12 cellular contexts compared by ENCODE assay signal in genomic region chr19:10895920-10896319, GRCh38. TPM values are rescaled to one million over a fixed set of nuclear protein-coding genes. Genes with fewer than 3 reads are reported as not detected.
A peak's percentile ranks its signal among the peaks of the same experiment; 100 is the strongest.
DNase-seq lines count a peak whose midpoint lies in the region; ATAC-seq and TF ChIP-seq lines count a peak whose summit lies in the region.
"Had no signal": no experiment of that assay in that cellular context is flagged by ENCODE, and none has a peak within 500 bp of the region (broad histone marks: within the 10 kb centered on the region; RNA-seq: fewer than 3 reads in every experiment).

No MANE protein-coding gene starts in this region.

- no peaks in the 10 kb centered on the region for H3K36me3 ChIP-seq in cardiac muscle cell
- H3K36me3 ChIP-seq in heart right ventricle = no peaks in the 10 kb centered on the region
- H3K36me3 ChIP-seq in suprapubic skin = no peaks in the 10 kb centered on the region
- H3K36me3 ChIP-seq: transverse colon had no signal

- H3K9me3 ChIP-seq in cardiac muscle cell (ENCODE audit: low read depth) = no peaks in the 10 kb centered on the region
- no peaks in the 10 kb centered on the region for H3K9me3 ChIP-seq in heart right ventricle
- no peaks in the 10 kb centered on the region for H3K9me3 ChIP-seq in suprapubic skin
- H3K9me3 ChIP-seq: transverse colon had no signal

- WGBS in heart right ventricle, 2 donors = 80 to 82% methylated on average over 12 of the region's 12 CpGs
- WGBS in suprapubic skin = 93% methylated on average over 7 of the region's 12 CpGs

- DNase-seq in cardiac muscle cell (ENCODE audit: low read depth in 1 of 2, low spot score in 1 of 2) = no peak
- no peak for DNase-seq in heart right ventricle
- DNase-seq in fibroblast of villous mesenchyme (ENCODE audit: low read depth) = no peak
- no peak for DNase-seq in suprapubic skin (ENCODE audit: low spot score in 2 of 2)
- no peak for DNase-seq in NAMALWA (ENCODE audit: low spot score)
- no peak for DNase-seq in CD1c-positive myeloid dendritic cell (ENCODE audit: extremely low spot score)
- DNase-seq: NCI-H1048; NCI-H226; PC-9; stimulated activated CD4-positive, alpha-beta T cell treated with anti-CD3 and anti-CD28 coated beads, Interleukin-1b, Interleukin-23, amount 100 ng/mL, for 48 hours; SW 1271; transverse colon had no signal

- no peak for ATAC-seq in heart right ventricle

- H3K27me3 ChIP-seq in cardiac muscle cell (no peaks in the 10 kb centered on the region), heart right ventricle (no peaks in the 10 kb centered on the region), suprapubic skin (no peaks in the 10 kb centered on the region)
- H3K27me3 ChIP-seq: transverse colon had no signal

- TF ChIP-seq EP300 in suprapubic skin (IDR thresholded peaks at IDR 0.05) = no peak

- H3K27ac ChIP-seq in cardiac muscle cell (no peak overlapping the region), heart right ventricle (no peak overlapping the region), suprapubic skin (no peak overlapping the region)
- H3K27ac ChIP-seq: PC-9 had no signal

- intact Hi-C loops in heart right ventricle (cut with DNase I) = no loop called here

- TF ChIP-seq POLR2A in suprapubic skin (IDR thresholded peaks at IDR 0.05) = no peak

- H3K4me3 ChIP-seq in cardiac muscle cell = no peak overlapping the region
- no peak overlapping the region for H3K4me3 ChIP-seq in heart right ventricle
- H3K4me3 ChIP-seq in fibroblast of villous mesenchyme (ENCODE audit: low read depth, low read length) = no peak overlapping the region
- H3K4me3 ChIP-seq in suprapubic skin = no peak overlapping the region
- H3K4me3 ChIP-seq: PC-9, transverse colon had no signal

- peaks cover 15% of the 10 kb centered on the region for H3K4me1 ChIP-seq in cardiac muscle cell (ENCODE audit: low read depth)
- H3K4me1 ChIP-seq in heart right ventricle = peaks cover 10 to 63% (median 40%) of the 10 kb centered on the region in 9 donors
- peaks cover 68% of the 10 kb centered on the region for H3K4me1 ChIP-seq in suprapubic skin

- TF ChIP-seq CTCF in cardiac muscle cell (IDR thresholded peaks at IDR 0.05; ENCODE audit: low read depth, low read length) (peak; percentile 26), heart right ventricle (IDR thresholded peaks at IDR 0.05) (no peak), fibroblast of villous mesenchyme (IDR thresholded peaks at IDR 0.05; ENCODE audit: insufficient read depth, low read depth, low read length) (peak; percentile 7), suprapubic skin (IDR thresholded peaks at IDR 0.05) (no peak)

RNA-seq across cellular contexts. Expression of gene CARM1, which starts 24.6 kb away (rescaled TPM):
- total RNA-seq in cardiac muscle cell (90.7 and 92.6 TPM in 2 replicates), heart right ventricle (10 to 100 TPM; 25.8 to 45.4 (median 28.8) TPM), fibroblast of villous mesenchyme (38.0 and 40.6 TPM in 2 replicates), suprapubic skin (10 to 100 TPM; 19.8 to 26.6 (median 23.2) TPM)
- polyA plus RNA-seq in cardiac muscle cell (46.8 and 81.2 TPM in 2 replicates), heart right ventricle (10 to 100 TPM; 26.2 to 27.4 TPM)

RNA-seq across cellular contexts. Expression of gene YIPF2, which starts 32.5 kb away (rescaled TPM):
- total RNA-seq in cardiac muscle cell (67.2 and 69.9 TPM in 2 replicates), heart right ventricle (10 to 100 TPM; 13.7 to 26.0 (median 16.9) TPM), fibroblast of villous mesenchyme (112 and 128 TPM in 2 replicates), suprapubic skin (10 to 100 TPM; 32.4 to 68.0 (median 50.2) TPM)
- polyA plus RNA-seq in cardiac muscle cell (32.9 and 38.9 TPM in 2 replicates), heart right ventricle (10 to 100 TPM; 25.2 to 36.7 TPM)

RNA-seq across cellular contexts. Expression of gene TIMM29, which starts 32.7 kb away (rescaled TPM):
- 52.2 and 54.5 TPM in 2 replicates for total RNA-seq in cardiac muscle cell
- 31.3 and 41.7 TPM in 2 replicates for polyA plus RNA-seq in cardiac muscle cell
- 10 to 100 TPM; 10.8 to 16.1 (median 14.5) TPM for total RNA-seq in heart right ventricle
- 10 to 100 TPM; 15.6 to 17.3 TPM for polyA plus RNA-seq in heart right ventricle
- total RNA-seq in fibroblast of villous mesenchyme = 38.7 and 41.0 TPM in 2 replicates
- total RNA-seq in suprapubic skin = 10 to 100 TPM; 25.7 to 36.3 (median 33.0) TPM

RNA-seq across cellular contexts. Expression of gene C19orf38, which starts 47.7 kb away (rescaled TPM):
- total RNA-seq in cardiac muscle cell = 0.33 TPM in 1 of 2 replicates, not detected in the other
- 0.64 and 1.1 TPM in 2 replicates for polyA plus RNA-seq in cardiac muscle cell
- 1 to 10 TPM in 3 of 10 donors, under 1 TPM in 6, not detected in 1; 0.27 to 4.0 (median 0.61) TPM for total RNA-seq in heart right ventricle
- polyA plus RNA-seq in heart right ventricle = 1 to 10 TPM in 1 of 2 donors, under 1 TPM in 1; 0.66 to 1.3 TPM
- 0.43 TPM in 1 of 2 replicates, not detected in the other for total RNA-seq in fibroblast of villous mesenchyme
- 1 to 10 TPM in 1 of 4 donors, not detected in 3; 1.7 TPM for total RNA-seq in suprapubic skin

RNA-seq across cellular contexts. Expression of gene TMED1, which starts 59.9 kb away (rescaled TPM):
- 77.5 and 83.1 TPM in 2 replicates for total RNA-seq in cardiac muscle cell
- 131 and 137 TPM in 2 replicates for polyA plus RNA-seq in cardiac muscle cell
- 10 to 100 TPM; 25.9 to 38.6 (median 32.9) TPM for total RNA-seq in heart right ventricle
- 10 to 100 TPM; 40.4 to 88.6 TPM for polyA plus RNA-seq in heart right ventricle
- total RNA-seq in fibroblast of villous mesenchyme = 46.6 and 48.3 TPM in 2 replicates
- total RNA-seq in suprapubic skin = 10 to 100 TPM in 3 of 4 donors, 1 to 10 TPM in 1; 8.9 to 26.2 (median 20.4) TPM

Comparison
In these comparisons a context has a peak if more than half of its experiments do, and no peak if none do; other contexts are left out.
1. CTCF ChIP-seq: peak in cardiac muscle cell (single experiment) and fibroblast of villous mesenchyme (single experiment); none in heart right ventricle (0 of 9) and suprapubic skin (0 of 2).